16 cellular contexts compared by ENCODE assay signal in the genomic region with DNA sequence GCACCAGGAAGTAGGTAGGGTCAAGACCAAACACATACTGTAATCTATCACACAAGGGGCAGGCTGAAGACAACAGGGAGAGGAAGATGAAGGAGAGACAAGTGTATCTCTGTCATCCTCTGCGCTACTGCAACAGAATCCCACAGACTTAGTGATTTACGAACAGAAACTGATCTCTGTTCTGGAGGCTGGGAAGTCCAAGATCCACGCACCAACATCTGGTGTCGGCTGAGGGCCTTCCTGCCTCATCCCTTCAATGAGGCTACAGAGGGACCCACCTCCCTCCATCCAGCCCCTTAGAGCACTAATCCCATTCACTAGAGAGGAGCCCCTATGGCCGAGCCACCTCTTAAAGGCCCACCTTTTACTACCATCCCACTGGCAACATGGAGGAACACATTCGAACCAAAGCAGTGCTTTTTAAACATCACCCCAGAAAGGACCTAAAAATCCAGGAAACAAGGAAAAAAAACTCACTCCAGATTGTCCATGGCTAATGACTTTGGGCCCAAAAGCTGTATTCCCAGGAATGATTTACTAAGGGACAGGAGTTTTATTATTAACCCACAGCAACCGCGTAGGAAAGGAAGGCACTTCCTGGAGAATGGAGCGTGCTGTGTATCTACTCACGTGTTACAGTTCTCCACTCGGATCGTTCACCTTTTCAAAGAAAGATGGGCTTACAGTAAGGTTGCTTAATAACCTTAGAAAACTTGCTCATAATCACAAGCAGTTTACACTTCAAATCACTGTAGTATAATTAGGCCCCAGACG. TPM values are rescaled to one million over a fixed set of nuclear protein-coding genes. Genes with fewer than 3 reads are reported as not detected.
A peak's percentile ranks its signal among the peaks of the same experiment; 100 is the strongest.
DNase-seq lines count a peak whose midpoint lies in the region; ATAC-seq and TF ChIP-seq lines count a peak whose summit lies in the region.
"Had no signal": no experiment of that assay in that cellular context is flagged by ENCODE, and none has a peak within 500 bp of the region (broad histone marks: within the 10 kb centered on the region; RNA-seq: fewer than 3 reads in every experiment).

No MANE protein-coding gene starts in this region.

- DNase-seq in left ventricle myocardium inferior, result no peak
- no peak for DNase-seq in Right ventricle myocardium inferior (ENCODE audit: missing footprints)
- no peak for DNase-seq in activated CD8-positive, alpha-beta T cell treated with anti-CD3 and anti-CD28 coated beads for 36 hours
- peak; percentile 75 for DNase-seq in left kidney (ENCODE audit: low read depth, low spot score)
- no peak for DNase-seq in stimulated activated CD4-positive, alpha-beta T cell treated with anti-CD3 and anti-CD28 coated beads, Interleukin-4, amount 100 ng/mL, for 4 hours
- no peak for DNase-seq in stimulated activated naive B cell treated with anti-CD40 and anti-IgM and Interleukin-4, amounts not matched to agents 10 μg/mL and 1 μg/mL and 100 μg/mL, for 72 hours
- DNase-seq in cerebellar cortex (ENCODE audit: low spot score), result no peak
- no peak for DNase-seq in testis
- DNase-seq: C1 segment of cervical spinal cord; NCI-H1436; NCI-H510A treated with DMSO at 0.1 percent for 48 hours; stimulated activated CD4-positive, alpha-beta T cell treated with anti-CD3 and anti-CD28 coated beads, Interleukin-1b, Interleukin-23, amount 100 ng/mL, for 48 hours had no signal

- H3K27ac Mint-ChIP-seq in activated CD8-positive, alpha-beta T cell treated with anti-CD3 and anti-CD28 coated beads for 36 hours, result peak overlapping the region; percentile 66
- no peak overlapping the region for H3K27ac Mint-ChIP-seq in stimulated activated naive B cell treated with anti-CD40 and anti-IgM and Interleukin-4, amounts not matched to agents 10 μg/mL and 1 μg/mL and 100 μg/mL, for 72 hours

- H3K27me3 ChIP-seq in left ventricle myocardium inferior (ENCODE audit: low read depth) (no peaks in the 10 kb centered on the region), testis (no peaks in the 10 kb centered on the region)
- H3K27me3 ChIP-seq: adrenal gland, vagina had no signal

- H3K4me1 ChIP-seq in left ventricle myocardium inferior (peaks cover 96% of the 10 kb centered on the region), testis (peaks cover 24% of the 10 kb centered on the region)

- H3K4me3 Mint-ChIP-seq in activated CD8-positive, alpha-beta T cell treated with anti-CD3 and anti-CD28 coated beads for 36 hours, result peak overlapping the region; percentile 91
- H3K4me3 Mint-ChIP-seq in stimulated activated naive B cell treated with anti-CD40 and anti-IgM and Interleukin-4, amounts not matched to agents 10 μg/mL and 1 μg/mL and 100 μg/mL, for 72 hours, result no peak overlapping the region

- ATAC-seq in Right ventricle myocardium inferior, result no peak
- no peak for ATAC-seq in activated CD8-positive, alpha-beta T cell treated with anti-CD3 and anti-CD28 coated beads for 36 hours
- ATAC-seq in stimulated activated naive B cell treated with anti-CD40 and anti-IgM and Interleukin-4, amounts not matched to agents 10 μg/mL and 1 μg/mL and 100 μg/mL, for 72 hours (replicated peaks), result no peak

- H3K9me3 Mint-ChIP-seq in activated CD8-positive, alpha-beta T cell treated with anti-CD3 and anti-CD28 coated beads for 36 hours, result no peaks in the 10 kb centered on the region
- H3K9me3 Mint-ChIP-seq in stimulated activated naive B cell treated with anti-CD40 and anti-IgM and Interleukin-4, amounts not matched to agents 10 μg/mL and 1 μg/mL and 100 μg/mL, for 72 hours, result peaks cover 0 to 2% of the 10 kb centered on the region in 2 donors

- no peak for TF ChIP-seq POLR2A in testis (IDR thresholded peaks at IDR 0.05)

- H3K36me3 ChIP-seq in left ventricle myocardium inferior, result no peaks in the 10 kb centered on the region
- H3K36me3 ChIP-seq in testis (ENCODE audit: low read depth, missing control alignments), result no peaks in the 10 kb centered on the region
- H3K36me3 ChIP-seq: adrenal gland, vagina had no signal

- CTCF ChIA-PET in activated CD8-positive, alpha-beta T cell treated with anti-CD3 and anti-CD28 coated beads for 36 hours (lab: Charles Lee), result interaction anchor here (0.6 kb wide), 1 partner anchor 92 kb away, joined by 3 read pairs; no protein-coding TSS in a partner anchor

- H3K9me3 ChIP-seq in left ventricle myocardium inferior (replicated peaks) (no peaks in the 10 kb centered on the region), testis (no peaks in the 10 kb centered on the region)
- H3K9me3 ChIP-seq: adrenal gland, vagina had no signal

- POLR2A ChIA-PET in activated CD8-positive, alpha-beta T cell treated with anti-CD3 and anti-CD28 coated beads for 36 hours (lab: Charles Lee), result no interaction called here

- peaks cover 76% of the 10 kb centered on the region for H3K36me3 Mint-ChIP-seq in activated CD8-positive, alpha-beta T cell treated with anti-CD3 and anti-CD28 coated beads for 36 hours (ENCODE audit: low read depth)
- peaks cover 9 to 14% of the 10 kb centered on the region in 2 donors for H3K36me3 Mint-ChIP-seq in stimulated activated naive B cell treated with anti-CD40 and anti-IgM and Interleukin-4, amounts not matched to agents 10 μg/mL and 1 μg/mL and 100 μg/mL, for 72 hours

- peak overlapping the region; percentile 22 for H3K27ac ChIP-seq in left ventricle myocardium inferior (replicated peaks)
- H3K27ac ChIP-seq in testis, result no peak overlapping the region
- H3K27ac ChIP-seq: adrenal gland, coronary artery, RWPE1, vagina had no signal

- intact Hi-C loops in left ventricle myocardium inferior (cut with micrococcal nuclease), result loop anchor here (10.0 kb wide), 1 partner anchor 83 kb away; no protein-coding TSS in a partner anchor
- intact Hi-C loops in Right ventricle myocardium inferior (cut with DNase I), result no loop called here
- intact Hi-C loops in activated CD8-positive, alpha-beta T cell treated with anti-CD3 and anti-CD28 coated beads for 36 hours (cut with micrococcal nuclease), result no loop called here
- intact Hi-C loops in testis (cut with DNase I; ENCODE audit: low total_unique reads), result no loop called here

- 80 to 86% methylated on average over 13 of the region's 13 CpGs for WGBS in testis, 2 donors

- TF ChIP-seq CTCF in left ventricle myocardium inferior (IDR thresholded peaks at IDR 0.05; ENCODE audit: borderline replicate concordance) (no peak), testis (IDR thresholded peaks at IDR 0.05) (no peak)
- TF ChIP-seq CTCF in activated CD8-positive, alpha-beta T cell treated with anti-CD3 and anti-CD28 coated beads for 36 hours (IDR thresholded peaks at IDR 0.05), result no peak

- H3K4me1 Mint-ChIP-seq in activated CD8-positive, alpha-beta T cell treated with anti-CD3 and anti-CD28 coated beads for 36 hours (ENCODE audit: low read depth), result peaks cover 72% of the 10 kb centered on the region
- peaks cover 25 to 34% of the 10 kb centered on the region in 2 donors for H3K4me1 Mint-ChIP-seq in stimulated activated naive B cell treated with anti-CD40 and anti-IgM and Interleukin-4, amounts not matched to agents 10 μg/mL and 1 μg/mL and 100 μg/mL, for 72 hours

- H3K27me3 Mint-ChIP-seq in activated CD8-positive, alpha-beta T cell treated with anti-CD3 and anti-CD28 coated beads for 36 hours, result no peaks in the 10 kb centered on the region
- peaks cover 0 to 18% of the 10 kb centered on the region in 2 donors for H3K27me3 Mint-ChIP-seq in stimulated activated naive B cell treated with anti-CD40 and anti-IgM and Interleukin-4, amounts not matched to agents 10 μg/mL and 1 μg/mL and 100 μg/mL, for 72 hours

- H3K4me3 ChIP-seq in left ventricle myocardium inferior, result no peak overlapping the region
- H3K4me3 ChIP-seq in testis, result no peak overlapping the region
- H3K4me3 ChIP-seq: adrenal gland, coronary artery, vagina had no signal

RNA-seq across cellular contexts. Expression of a gene that starts 4.2 kb away (rescaled TPM):
- total RNA-seq in left ventricle myocardium inferior, result 161 TPM
- 157 TPM for total RNA-seq in Right ventricle myocardium inferior
- total RNA-seq in activated CD8-positive, alpha-beta T cell treated with anti-CD3 and anti-CD28 coated beads for 36 hours, result 100 to 1,000 TPM; 207 to 216 TPM
- total RNA-seq in testis, result 10 to 100 TPM; 61.5 to 93.4 TPM
- polyA plus RNA-seq in testis (ENCODE audit: insufficient read depth, low read depth, low replicate concordance), result 36.7 TPM
